In genomic region chr10:132547421-132547861, GRCh38 we compare ENCODE assay signal across 14 cellular contexts. TPM values are rescaled to one million over a fixed set of nuclear protein-coding genes. Genes with fewer than 3 reads are reported as not detected.
A peak's percentile ranks its signal among the peaks of the same experiment; 100 is the strongest.
DNase-seq lines count a peak whose midpoint lies in the region; ATAC-seq and TF ChIP-seq lines count a peak whose summit lies in the region.
"Had no signal": no experiment of that assay in that cellular context is flagged by ENCODE, and none has a peak within 500 bp of the region (broad histone marks: within the 10 kb centered on the region; RNA-seq: fewer than 3 reads in every experiment).

No MANE protein-coding gene starts in this region.

- no peaks in the 10 kb centered on the region for H3K27me3 Mint-ChIP-seq in effector memory CD8-positive, alpha-beta T cell

- 91 to 92% methylated on average over 21 to 22 of the region's 22 CpGs for WGBS in tibial nerve, 2 donors

- TF ChIP-seq CTCF in HEK293 (tag by site-specific recombination; IDR thresholded peaks at IDR 0.05) (no peak), tibial nerve (IDR thresholded peaks at IDR 0.05) (no peak)

- peaks cover 6% of the 10 kb centered on the region for H3K36me3 Mint-ChIP-seq in effector memory CD8-positive, alpha-beta T cell (ENCODE audit: insufficient read depth)

- CTCF ChIA-PET in HEK293 (lab: Yijun Ruan, JAX), result no interaction called here

- ATAC-seq in effector memory CD8-positive, alpha-beta T cell (replicated peaks), result peak; percentile 16
- ATAC-seq: GM23338 had no signal

- H3K27me3 ChIP-seq in tibial nerve, result no peaks in the 10 kb centered on the region

- no peak overlapping the region for H3K27ac ChIP-seq in HEK293 (ENCODE audit: extremely low read depth, low read depth, low read length)
- H3K27ac ChIP-seq in tibial nerve, result peak overlapping the region in 1 of 4 donors; percentile 42
- H3K27ac ChIP-seq: KMS-11 had no signal

- H3K4me1 ChIP-seq in HEK293 (ENCODE audit: control insufficient read depth, insufficient read depth, low read length), result no peaks in the 10 kb centered on the region
- H3K4me1 ChIP-seq in tibial nerve, result peaks cover 0 to 60% (median 29%) of the 10 kb centered on the region in 4 donors

- H3K9me3 ChIP-seq in HEK293 (ENCODE audit: control insufficient read depth, insufficient read depth, low read depth, low read length), result no peaks in the 10 kb centered on the region
- H3K9me3 ChIP-seq in tibial nerve, result no peaks in the 10 kb centered on the region

- DNase-seq in activated T-cell treated with anti-CD3 and anti-CD28 coated beads, Interleukin-2, amount 50 U/mL, for 1 hour, result peak; percentile 57
- no peak for DNase-seq in activated T-cell treated with anti-CD3 and anti-CD28 coated beads for 4 hours
- DNase-seq in effector memory CD8-positive, alpha-beta T cell, result no peak
- peak; percentile 44 for DNase-seq in stimulated activated CD4-positive, alpha-beta T cell treated with anti-CD3 and anti-CD28 coated beads, Interleukin-4, amount 100 ng/mL, for 1 hour
- no peak for DNase-seq in tibial nerve (ENCODE audit: low spot score in 2 of 2)
- DNase-seq in DMS79 treated with DMSO at 0.1 percent for 48 hours (lab: John Stamatoyannopoulos, UW), result no peak
- no peak for DNase-seq in KG1 (lab: John Stamatoyannopoulos, UW)
- DNase-seq: cerebellar nuclear complex; hippocampal formation; NK-92 treated with Interleukin-12 subunit alpha and Interleukin-12 subunit beta, amount 100 ng/mL, for 24 hours; stimulated activated naive CD4-positive, alpha-beta T cell had no signal

- H3K27ac Mint-ChIP-seq in effector memory CD8-positive, alpha-beta T cell, result no peak overlapping the region
- H3K27ac Mint-ChIP-seq: GM23338 had no signal

- POLR2A ChIA-PET in HEK293 (lab: Yijun Ruan, JAX), result interaction anchor here (0.6 kb wide), 1 partner anchor 801 kb away, joined by 4 read pairs; no protein-coding TSS in a partner anchor

- H3K4me3 Mint-ChIP-seq in effector memory CD8-positive, alpha-beta T cell, result no peak overlapping the region
- H3K4me3 Mint-ChIP-seq: GM23338 had no signal

- H3K36me3 ChIP-seq in HEK293 (ENCODE audit: control insufficient read depth in 2 of 2, insufficient read depth in 1 of 2, low read length in 2 of 2), result no peaks in the 10 kb centered on the region
- H3K36me3 ChIP-seq in tibial nerve, result no peaks in the 10 kb centered on the region

- no peak for TF ChIP-seq POLR2A in tibial nerve (IDR thresholded peaks at IDR 0.05)

- TF ChIP-seq EP300 in tibial nerve (IDR thresholded peaks at IDR 0.05), result no peak

- H3K4me3 ChIP-seq in HEK293 (ENCODE audit: low read depth, low read length), result no peak overlapping the region
- no peak overlapping the region for H3K4me3 ChIP-seq in tibial nerve
- H3K4me3 ChIP-seq: GM23338 had no signal

- H3K9me3 Mint-ChIP-seq in effector memory CD8-positive, alpha-beta T cell, result no peaks in the 10 kb centered on the region
- H3K9me3 Mint-ChIP-seq: GM23338 had no signal

- H3K4me1 Mint-ChIP-seq in effector memory CD8-positive, alpha-beta T cell (ENCODE audit: low read depth in 2 of 2), result peaks cover 22 to 50% of the 10 kb centered on the region in 2 donors

TF ChIP-seq in HEK293, 187 proteins besides CTCF, POLR2A, EP300 and RAD21:
- no peak for TF ChIP-seq KLF1 (tag by site-specific recombination; IDR thresholded peaks at IDR 0.05)
- TF ChIP-seq, protein P1, sequence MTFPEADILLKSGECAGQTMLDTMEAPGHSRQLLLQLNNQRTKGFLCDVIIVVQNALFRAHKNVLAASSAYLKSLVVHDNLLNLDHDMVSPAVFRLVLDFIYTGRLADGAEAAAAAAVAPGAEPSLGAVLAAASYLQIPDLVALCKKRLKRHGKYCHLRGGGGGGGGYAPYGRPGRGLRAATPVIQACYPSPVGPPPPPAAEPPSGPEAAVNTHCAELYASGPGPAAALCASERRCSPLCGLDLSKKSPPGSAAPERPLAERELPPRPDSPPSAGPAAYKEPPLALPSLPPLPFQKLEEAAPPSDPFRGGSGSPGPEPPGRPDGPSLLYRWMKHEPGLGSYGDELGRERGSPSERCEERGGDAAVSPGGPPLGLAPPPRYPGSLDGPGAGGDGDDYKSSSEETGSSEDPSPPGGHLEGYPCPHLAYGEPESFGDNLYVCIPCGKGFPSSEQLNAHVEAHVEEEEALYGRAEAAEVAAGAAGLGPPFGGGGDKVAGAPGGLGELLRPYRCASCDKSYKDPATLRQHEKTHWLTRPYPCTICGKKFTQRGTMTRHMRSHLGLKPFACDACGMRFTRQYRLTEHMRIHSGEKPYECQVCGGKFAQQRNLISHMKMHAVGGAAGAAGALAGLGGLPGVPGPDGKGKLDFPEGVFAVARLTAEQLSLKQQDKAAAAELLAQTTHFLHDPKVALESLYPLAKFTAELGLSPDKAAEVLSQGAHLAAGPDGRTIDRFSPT (tag by site-specific recombination; IDR thresholded peaks at IDR 0.05), result 0 out of 2 replicates have a peak, but pooled peaks have one; percentile 31
- TF ChIP-seq, protein P2, sequence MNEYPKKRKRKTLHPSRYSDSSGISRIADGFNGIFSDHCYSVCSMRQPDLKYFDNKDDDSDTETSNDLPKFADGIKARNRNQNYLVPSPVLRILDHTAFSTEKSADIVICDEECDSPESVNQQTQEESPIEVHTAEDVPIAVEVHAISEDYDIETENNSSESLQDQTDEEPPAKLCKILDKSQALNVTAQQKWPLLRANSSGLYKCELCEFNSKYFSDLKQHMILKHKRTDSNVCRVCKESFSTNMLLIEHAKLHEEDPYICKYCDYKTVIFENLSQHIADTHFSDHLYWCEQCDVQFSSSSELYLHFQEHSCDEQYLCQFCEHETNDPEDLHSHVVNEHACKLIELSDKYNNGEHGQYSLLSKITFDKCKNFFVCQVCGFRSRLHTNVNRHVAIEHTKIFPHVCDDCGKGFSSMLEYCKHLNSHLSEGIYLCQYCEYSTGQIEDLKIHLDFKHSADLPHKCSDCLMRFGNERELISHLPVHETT (tag by site-specific recombination; IDR thresholded peaks at IDR 0.05), result no peak

RNA-seq across cellular contexts. Expression of gene INPP5A, which starts 9.9 kb away (rescaled TPM):
- 100 to 1,000 TPM in 1 of 4 donors, 10 to 100 TPM in 3; 73.8 to 101 (median 86.2) TPM for total RNA-seq in tibial nerve

Comparison
In these comparisons a context has a peak if more than half of its experiments do, and no peak if none do; other contexts are left out.
1. DNase-seq: peak in activated T-cell treated with anti-CD3 and anti-CD28 coated beads, Interleukin-2, amount 50 U/mL, for 1 hour (single experiment) and stimulated activated CD4-positive, alpha-beta T cell treated with anti-CD3 and anti-CD28 coated beads, Interleukin-4, amount 100 ng/mL, for 1 hour (single experiment); none in activated T-cell treated with anti-CD3 and anti-CD28 coated beads for 4 hours (single experiment), effector memory CD8-positive, alpha-beta T cell (0 of 3), tibial nerve (0 of 2), DMS79 treated with DMSO at 0.1 percent for 48 hours (single experiment) and KG1 (single experiment).